21 cellular contexts compared by ENCODE assay signal in the genomic region with DNA sequence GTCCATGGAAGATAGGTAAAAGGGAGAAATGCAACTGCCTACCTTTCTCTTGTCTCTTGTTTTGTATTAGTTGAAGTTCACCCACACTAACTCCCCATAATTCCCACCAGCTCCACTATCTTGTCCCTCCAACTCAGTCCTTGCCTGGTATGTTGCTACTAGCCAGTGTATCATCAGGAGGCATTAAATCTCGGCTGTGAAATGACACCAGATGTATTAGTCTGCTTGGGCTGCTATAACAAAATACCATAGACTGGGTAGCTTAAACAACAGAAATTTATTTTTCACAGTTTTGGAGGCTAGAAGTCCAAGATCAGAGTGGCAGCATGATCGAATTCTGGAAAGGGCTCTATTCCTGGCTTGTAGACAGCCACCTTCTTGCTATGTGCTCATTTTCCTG.
DNase-seq lines count a peak whose midpoint lies in the region; ATAC-seq, FAIRE-seq and TF ChIP-seq lines count a peak whose summit lies in the region.
"Had no signal": no experiment of that assay in that cellular context is flagged by ENCODE, and none has a peak within 500 bp of the region (broad histone marks: within the 10 kb centered on the region; RNA-seq: fewer than 3 reads in every experiment).

No MANE protein-coding gene starts in this region.

- 42% methylated on average over 2 of the region's 2 CpGs for WGBS in smooth muscle cell (ENCODE audit: low lambda C conversion rate)

- no peak for FAIRE-seq in kidney (lab: Jason Lieb, UNC)
- FAIRE-seq: D721Med, GM12878, GM19239 had no signal

- H3K9me3 ChIP-seq in kidney (ENCODE audit: control insufficient read depth in 1 of 2, low read length in 2 of 2): no peaks in the 10 kb centered on the region
- H3K9me3 ChIP-seq in smooth muscle cell (replicated peaks; ENCODE audit: low read depth): no peaks in the 10 kb centered on the region
- H3K9me3 ChIP-seq in OCI-LY7 (ENCODE audit: low read length): no peaks in the 10 kb centered on the region

- no peaks in the 10 kb centered on the region for H3K27me3 ChIP-seq in smooth muscle cell (ENCODE audit: low read depth)

- H3K27ac Mint-ChIP-seq in Calu3 (ENCODE audit: unreplicated experiment) (peak overlapping the region; percentile 77), nephron (peak overlapping the region; percentile 96 to 99 (median 96))
- H3K27ac Mint-ChIP-seq: CD4-positive, alpha-beta memory T cell; GM23338; H9 had no signal

- H3K9me2 ChIP-seq in OCI-LY7 (ENCODE audit: insufficient read depth, low read length): no peaks in the 10 kb centered on the region

- H3K9ac ChIP-seq in kidney (ENCODE audit: low read length in 2 of 2) (no peak overlapping the region), smooth muscle cell (ENCODE audit: low read depth) (no peak overlapping the region)

- no peak overlapping the region for H3K4me3 ChIP-seq in kidney (ENCODE audit: low read length in 2 of 2)
- H3K4me3 ChIP-seq in smooth muscle cell: no peak overlapping the region
- no peak overlapping the region for H3K4me3 ChIP-seq in OCI-LY7 (ENCODE audit: low read depth, low read length, poor library complexity, severe bottlenecking)
- H3K4me3 ChIP-seq: GM12878, GM23338 had no signal

- CTCF ChIA-PET in Calu3 (lab: Charles Lee) (interaction anchor here (0.5 to 1.1 kb wide), 2 partner anchors 50 to 159 kb away, joined by 3 to 8 read pairs; no protein-coding TSS in a partner anchor), OCI-LY7 (lab: Charles Lee; ENCODE audit: unreplicated experiment) (no interaction called here)

- DNase-seq in Calu3 (no peak), kidney (no peak), smooth muscle cell (lab: John Stamatoyannopoulos, UW; ENCODE audit: unreplicated experiment) (no peak), OCI-LY7 (ENCODE audit: low spot score) (no peak)
- no peak for DNase-seq in activated T-cell treated with anti-CD3 and anti-CD28 coated beads, Interleukin-2, amount 50 U/mL, for 48 hours
- no peak for DNase-seq in stimulated activated CD4-positive, alpha-beta T cell treated with anti-CD3 and anti-CD28 coated beads, Interleukin-2, amount 100 ng/mL, for 48 hours
- DNase-seq: C1 segment of cervical spinal cord; CD4-positive, alpha-beta memory T cell; COR-L47; DMS 273 treated with DMSO at 0.1 percent for 48 hours; DMS79; EL; GDM1; H9 had no signal

- H3K4me1 Mint-ChIP-seq in Calu3 (ENCODE audit: low read depth, unreplicated experiment): peaks cover 37% of the 10 kb centered on the region
- peaks cover 13% of the 10 kb centered on the region for H3K4me1 Mint-ChIP-seq in nephron
- H3K4me1 Mint-ChIP-seq: CD4-positive, alpha-beta memory T cell; GM23338; H9 had no signal

- H3K36me3 ChIP-seq in kidney (ENCODE audit: control insufficient read depth in 1 of 2, insufficient read depth in 2 of 2, low read length in 2 of 2) (no peaks in the 10 kb centered on the region), smooth muscle cell (ENCODE audit: low read depth) (no peaks in the 10 kb centered on the region), OCI-LY7 (ENCODE audit: insufficient read depth, low read length) (no peaks in the 10 kb centered on the region)

- no peak overlapping the region for H3K4me2 ChIP-seq in smooth muscle cell
- H3K4me2 ChIP-seq in OCI-LY7 (ENCODE audit: low read length): no peak overlapping the region
- H3K4me2 ChIP-seq: GM23338 had no signal

- BruUV-seq in Calu3 (replicated peaks; lab: Mats Ljungman, UMichigan) (no TSS peak), OCI-LY7 (replicated peaks; lab: Mats Ljungman, UMichigan) (no TSS peak)

- H3K27ac ChIP-seq in kidney (ENCODE audit: low read depth in 2 of 2, low read length in 2 of 2) (peak overlapping the region; percentile 41 to 49), smooth muscle cell (ENCODE audit: low read depth) (no peak overlapping the region), OCI-LY7 (ENCODE audit: low read depth, low read length, poor library complexity, severe bottlenecking) (no peak overlapping the region)

- intact Hi-C loops in Calu3 (cut with micrococcal nuclease; ENCODE audit: unreplicated experiment): loop anchor here (2.0 kb wide), 2 partner anchors 25 to 51 kb away; no protein-coding TSS in a partner anchor
- intact Hi-C loops in kidney (cut with DNase I): no loop called here
- intact Hi-C loops in OCI-LY7 (cut with micrococcal nuclease; ENCODE audit: unreplicated experiment): no loop called here

- H3K4me1 ChIP-seq in kidney (ENCODE audit: control insufficient read depth in 1 of 2, insufficient read depth in 1 of 2, low read depth in 1 of 2, low read length in 2 of 2) (peaks cover 0 to 6% of the 10 kb centered on the region in 2 donors), smooth muscle cell (ENCODE audit: low read depth) (no peaks in the 10 kb centered on the region), OCI-LY7 (ENCODE audit: insufficient read depth, low read length, poor library complexity, severe bottlenecking) (no peaks in the 10 kb centered on the region)

- H3K9me3 Mint-ChIP-seq in Calu3 (ENCODE audit: low read depth, unreplicated experiment): no peaks in the 10 kb centered on the region
- H3K9me3 Mint-ChIP-seq in nephron: no peaks in the 10 kb centered on the region
- H3K9me3 Mint-ChIP-seq: GM23338, H9 had no signal

- TF ChIP-seq CTCF in Calu3 (IDR thresholded peaks at IDR 0.05; ENCODE audit: unreplicated experiment) (no peak), kidney (IDR thresholded peaks at IDR 0.05; ENCODE audit: borderline replicate concordance, extremely low read depth, insufficient read depth) (no peak), nephron (IDR thresholded peaks at IDR 0.05; ENCODE audit: unreplicated experiment in 3 of 3) (no peak), smooth muscle cell (IDR thresholded peaks at IDR 0.05; ENCODE audit: borderline replicate concordance, insufficient read depth, poor library complexity, severe bottlenecking) (no peak), OCI-LY7 (conservative IDR thresholded peaks at IDR 0.05; ENCODE audit: low read length) (no peak)

- H3K79me2 ChIP-seq in smooth muscle cell (ENCODE audit: low read depth) (no peaks in the 10 kb centered on the region), OCI-LY7 (ENCODE audit: insufficient read depth, low read depth, low read length) (no peaks in the 10 kb centered on the region)

- ATAC-seq in HG03469 (IDR thresholded peaks at IDR 0.05; ENCODE audit: unreplicated experiment): no peak
- ATAC-seq: GM12878, GM23338, HCT116 had no signal

- H4K20me1 ChIP-seq in smooth muscle cell (ENCODE audit: low read depth) (no peaks in the 10 kb centered on the region), OCI-LY7 (ENCODE audit: insufficient read depth, low read length) (no peaks in the 10 kb centered on the region)

- H2AFZ ChIP-seq in smooth muscle cell (ENCODE audit: low read depth): peak overlapping the region; percentile 31
- H2AFZ ChIP-seq in OCI-LY7 (ENCODE audit: low read length): no peak overlapping the region
- H2AFZ ChIP-seq: GM23338 had no signal

- H3F3A ChIP-seq in smooth muscle cell (ENCODE audit: low read depth): peaks cover 6% of the 10 kb centered on the region

- H3K27me3 Mint-ChIP-seq in Calu3 (ENCODE audit: unreplicated experiment): no peaks in the 10 kb centered on the region
- H3K27me3 Mint-ChIP-seq in nephron (ENCODE audit: low read depth): no peaks in the 10 kb centered on the region
- H3K27me3 Mint-ChIP-seq: CD4-positive, alpha-beta memory T cell had no signal

- H3K36me3 Mint-ChIP-seq in Calu3 (ENCODE audit: insufficient read depth, unreplicated experiment) (no peaks in the 10 kb centered on the region), nephron (ENCODE audit: low read depth) (no peaks in the 10 kb centered on the region)
- H3K36me3 Mint-ChIP-seq: CD4-positive, alpha-beta memory T cell had no signal

- H3K4me3 Mint-ChIP-seq in Calu3 (ENCODE audit: low read depth, unreplicated experiment) (peak overlapping the region; percentile 41), nephron (peak overlapping the region in 1 of 3 experiments; percentile 28)
- H3K4me3 Mint-ChIP-seq: CD4-positive, alpha-beta memory T cell; GM23338; H9 had no signal

- POLR2A ChIA-PET in OCI-LY7 (lab: Charles Lee): no interaction called here

Comparison
In these comparisons a context has a peak if more than half of its experiments do, and no peak if none do; other contexts are left out.
1. H3K27ac ChIP-seq: peak in kidney (2 of 2); none in smooth muscle cell (single experiment) and OCI-LY7 (single experiment).